In the genomic region with DNA sequence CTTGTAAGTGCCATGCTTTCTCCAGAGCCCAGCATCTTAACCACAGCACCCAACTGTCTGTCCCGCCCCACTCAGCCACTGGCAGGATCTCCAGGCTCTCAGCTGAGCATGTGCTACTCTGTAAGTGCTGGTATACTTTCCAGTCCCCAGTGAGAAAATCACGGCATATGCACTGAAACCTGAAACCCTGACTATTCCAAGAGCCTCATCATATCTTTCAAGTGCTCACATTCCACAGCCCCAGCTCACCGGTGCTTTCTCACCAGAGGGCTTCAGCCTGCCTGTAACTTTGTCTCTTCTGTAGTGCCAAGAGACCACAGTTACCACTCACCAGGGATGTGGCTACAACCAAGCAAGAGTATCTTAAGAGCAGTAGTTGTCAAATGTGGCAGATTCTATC, we compare ENCODE assay signal across 12 cellular contexts. TPM values are rescaled to one million over a fixed set of nuclear protein-coding genes. Genes with fewer than 3 reads are reported as not detected.
A peak's percentile ranks its signal among the peaks of the same experiment; 100 is the strongest.
DNase-seq lines count a peak whose midpoint lies in the region; ATAC-seq, FAIRE-seq and TF ChIP-seq lines count a peak whose summit lies in the region.
"Had no signal": no experiment of that assay in that cellular context is flagged by ENCODE, and none has a peak within 500 bp of the region (broad histone marks: within the 10 kb centered on the region; RNA-seq: fewer than 3 reads in every experiment).

No MANE protein-coding gene starts in this region.

- peaks cover 0 to 10% (median 2%) of the 10 kb centered on the region in 7 donors for H3K9me3 Mint-ChIP-seq in CD14-positive monocyte
- H3K9me3 Mint-ChIP-seq: memory B cell had no signal

- no peak for TF ChIP-seq CTCF in cardiac muscle cell (IDR thresholded peaks at IDR 0.05; ENCODE audit: low read depth, low read length)
- TF ChIP-seq CTCF in RWPE1 (conservative IDR thresholded peaks at IDR 0.05; ENCODE audit: low read depth) = no peak
- TF ChIP-seq CTCF in CD14-positive monocyte (IDR thresholded peaks at IDR 0.05) = no peak

- no peak for ATAC-seq in Right ventricle myocardium inferior
- no peak for ATAC-seq in HG03457 (IDR thresholded peaks at IDR 0.05; ENCODE audit: unreplicated experiment)

- no peak overlapping the region for H3K4me3 ChIP-seq in cardiac muscle cell

- H3K27me3 Mint-ChIP-seq in CD14-positive monocyte (ENCODE audit: low read depth in 3 of 3) = peaks cover 3 to 13% (median 8%) of the 10 kb centered on the region in 3 donors

- no peak overlapping the region for H3K27ac Mint-ChIP-seq in CD14-positive monocyte

- no peak overlapping the region for H3K4me3 Mint-ChIP-seq in CD14-positive monocyte
- H3K4me3 Mint-ChIP-seq: memory B cell had no signal

- peak; percentile 85 to 93 for DNase-seq in cardiac muscle cell (ENCODE audit: low read depth in 1 of 2, low spot score in 1 of 2)
- DNase-seq in Right ventricle myocardium inferior (ENCODE audit: missing footprints) = no peak
- DNase-seq in RWPE1 (ENCODE audit: low spot score) = peak; percentile 59
- DNase-seq in hepatic stellate cell (ENCODE audit: low spot score) = peak; percentile 59
- no peak for DNase-seq in CD14-positive monocyte (ENCODE audit: low spot score)
- no peak for DNase-seq in GM12892 (ENCODE audit: insufficient read length)
- no peak for DNase-seq in effector CD4-positive, alpha-beta T cell
- DNase-seq: activated CD4-positive, alpha-beta T cell treated with anti-CD3 and anti-CD28 coated beads, Interleukin-2, amount 50 U/mL, for 4 hours; cerebellar nuclear complex; stimulated activated CD4-positive, alpha-beta T cell treated with anti-CD3 and anti-CD28 coated beads, Interleukin-4, amount 100 ng/mL, for 1 hour had no signal

- POLR2A ChIA-PET in RWPE1 (lab: Yijun Ruan, JAX; ENCODE audit: low non-redundant PET) = no interaction called here

- H3K27ac ChIP-seq in cardiac muscle cell = peak overlapping the region; percentile 74
- no peak overlapping the region; the same call in 1 of the 2 replicates for H3K27ac ChIP-seq in RWPE1

- H3K27me3 ChIP-seq in cardiac muscle cell = no peaks in the 10 kb centered on the region

- intact Hi-C loops in Right ventricle myocardium inferior (cut with DNase I) (loop anchor here (10.0 kb wide), 1 partner anchor 65 kb away; no protein-coding TSS in a partner anchor), CD14-positive monocyte (cut with micrococcal nuclease) (no loop called here)

- no peaks in the 10 kb centered on the region for H3K4me1 Mint-ChIP-seq in CD14-positive monocyte

- no peaks in the 10 kb centered on the region for H3K36me3 Mint-ChIP-seq in CD14-positive monocyte
- H3K36me3 Mint-ChIP-seq: memory B cell had no signal

- peaks cover 14% of the 10 kb centered on the region for H3K4me1 ChIP-seq in cardiac muscle cell (ENCODE audit: low read depth)

- FAIRE-seq in GM12892 (lab: Jason Lieb, UNC) = no peak

- no peaks in the 10 kb centered on the region for H3K36me3 ChIP-seq in cardiac muscle cell

- no peaks in the 10 kb centered on the region for H3K9me3 ChIP-seq in cardiac muscle cell (ENCODE audit: low read depth)

- CTCF ChIA-PET in RWPE1 (lab: Yijun Ruan, JAX) = no interaction called here

- no peak for TF ChIP-seq POLR2A in GM12892 (IDR thresholded peaks at IDR 0.05; ENCODE audit: low read depth, low read length)

RNA-seq across cellular contexts. Expression of a gene that starts 24.4 kb away (rescaled TPM):
- total RNA-seq in cardiac muscle cell (0.35 and 0.77 TPM in 2 replicates), Right ventricle myocardium inferior (14.5 TPM)
- polyA plus RNA-seq in cardiac muscle cell (0.15 TPM in 1 of 2 replicates, not detected in the other), CD14-positive monocyte (not detected)
- not detected for polyA plus RNA-seq in GM12892 (2012; ENCODE audit: missing spikeins)

Comparison
In these comparisons a context has a peak if more than half of its experiments do, and no peak if none do; other contexts are left out.
1. DNase-seq: peak in cardiac muscle cell (2 of 2), RWPE1 (single experiment) and hepatic stellate cell (single experiment); none in Right ventricle myocardium inferior (single experiment), CD14-positive monocyte (single experiment), GM12892 (single experiment) and effector CD4-positive, alpha-beta T cell (single experiment).